1 cellular context compared by ENCODE assay signal in the genomic region with DNA sequence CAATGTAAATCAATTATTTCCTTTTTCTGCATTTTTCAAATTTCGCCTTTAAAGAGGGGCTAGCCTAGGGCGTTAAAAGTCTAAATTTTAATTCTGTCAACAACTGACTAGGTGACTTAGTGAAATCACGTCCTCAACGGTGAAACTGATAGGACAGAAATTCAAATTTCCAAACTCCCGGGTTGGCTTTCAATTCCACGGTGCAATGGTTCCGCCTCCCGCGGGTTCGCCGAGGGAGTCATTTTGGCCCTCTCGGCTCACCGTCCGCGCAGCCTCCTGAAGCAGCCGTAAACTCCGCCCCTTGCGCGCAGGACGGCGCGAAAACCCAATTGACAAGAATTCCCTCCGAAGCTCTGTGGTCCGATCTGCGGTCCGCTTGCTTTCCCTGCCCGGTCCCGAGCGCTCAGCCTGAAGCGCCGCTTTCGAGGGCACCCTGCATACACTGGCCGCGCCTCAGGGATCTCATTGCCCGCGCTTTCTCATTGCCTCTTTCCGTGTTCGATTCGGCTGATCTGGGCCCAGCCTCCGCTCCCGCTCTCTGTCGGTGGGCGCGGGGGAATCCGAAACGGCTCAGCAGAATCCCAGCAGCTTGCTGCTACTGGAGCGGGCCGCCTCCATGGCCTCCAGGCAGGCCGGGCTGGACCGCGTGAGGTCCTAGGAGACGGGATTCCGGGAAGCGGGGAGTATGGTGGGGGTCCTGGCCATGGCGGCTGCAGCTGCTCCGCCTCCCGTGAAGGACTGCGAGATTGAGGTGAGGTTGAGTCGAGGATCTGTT.
TF ChIP-seq lines count a peak whose summit lies in the region.

Gene ATAD5, plus strand, starts transcription at position 304 of the 775 bp plus-strand sequence. Its CDS starts 382 bp downstream, at position 686.

TF ChIP-seq in HepG2, 621 proteins besides CTCF, POLR2A, EP300 and RAD21 (continued from another document and continues in another):
- TF ChIP-seq, protein P1, sequence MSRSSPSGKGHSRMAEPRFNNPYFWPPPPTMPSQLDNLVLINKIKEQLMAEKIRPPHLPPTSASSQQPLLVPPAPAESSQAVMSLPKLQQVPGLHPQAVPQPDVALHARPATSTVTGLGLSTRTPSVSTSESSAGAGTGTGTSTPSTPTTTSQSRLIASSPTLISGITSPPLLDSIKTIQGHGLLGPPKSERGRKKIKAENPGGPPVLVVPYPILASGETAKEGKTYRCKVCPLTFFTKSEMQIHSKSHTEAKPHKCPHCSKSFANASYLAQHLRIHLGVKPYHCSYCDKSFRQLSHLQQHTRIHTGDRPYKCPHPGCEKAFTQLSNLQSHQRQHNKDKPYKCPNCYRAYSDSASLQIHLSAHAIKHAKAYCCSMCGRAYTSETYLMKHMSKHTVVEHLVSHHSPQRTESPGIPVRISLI (CRISPR knock-in tag; IDR thresholded peaks at IDR 0.05; ENCODE audit: borderline replicate concordance): peak; percentile 69; the same call in 1 of the 2 replicates
- TF ChIP-seq, protein P2, sequence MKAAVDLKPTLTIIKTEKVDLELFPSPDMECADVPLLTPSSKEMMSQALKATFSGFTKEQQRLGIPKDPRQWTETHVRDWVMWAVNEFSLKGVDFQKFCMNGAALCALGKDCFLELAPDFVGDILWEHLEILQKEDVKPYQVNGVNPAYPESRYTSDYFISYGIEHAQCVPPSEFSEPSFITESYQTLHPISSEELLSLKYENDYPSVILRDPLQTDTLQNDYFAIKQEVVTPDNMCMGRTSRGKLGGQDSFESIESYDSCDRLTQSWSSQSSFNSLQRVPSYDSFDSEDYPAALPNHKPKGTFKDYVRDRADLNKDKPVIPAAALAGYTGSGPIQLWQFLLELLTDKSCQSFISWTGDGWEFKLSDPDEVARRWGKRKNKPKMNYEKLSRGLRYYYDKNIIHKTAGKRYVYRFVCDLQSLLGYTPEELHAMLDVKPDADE (CRISPR knock-in tag; IDR thresholded peaks at IDR 0.05): no peak
- TF ChIP-seq, protein P3, sequence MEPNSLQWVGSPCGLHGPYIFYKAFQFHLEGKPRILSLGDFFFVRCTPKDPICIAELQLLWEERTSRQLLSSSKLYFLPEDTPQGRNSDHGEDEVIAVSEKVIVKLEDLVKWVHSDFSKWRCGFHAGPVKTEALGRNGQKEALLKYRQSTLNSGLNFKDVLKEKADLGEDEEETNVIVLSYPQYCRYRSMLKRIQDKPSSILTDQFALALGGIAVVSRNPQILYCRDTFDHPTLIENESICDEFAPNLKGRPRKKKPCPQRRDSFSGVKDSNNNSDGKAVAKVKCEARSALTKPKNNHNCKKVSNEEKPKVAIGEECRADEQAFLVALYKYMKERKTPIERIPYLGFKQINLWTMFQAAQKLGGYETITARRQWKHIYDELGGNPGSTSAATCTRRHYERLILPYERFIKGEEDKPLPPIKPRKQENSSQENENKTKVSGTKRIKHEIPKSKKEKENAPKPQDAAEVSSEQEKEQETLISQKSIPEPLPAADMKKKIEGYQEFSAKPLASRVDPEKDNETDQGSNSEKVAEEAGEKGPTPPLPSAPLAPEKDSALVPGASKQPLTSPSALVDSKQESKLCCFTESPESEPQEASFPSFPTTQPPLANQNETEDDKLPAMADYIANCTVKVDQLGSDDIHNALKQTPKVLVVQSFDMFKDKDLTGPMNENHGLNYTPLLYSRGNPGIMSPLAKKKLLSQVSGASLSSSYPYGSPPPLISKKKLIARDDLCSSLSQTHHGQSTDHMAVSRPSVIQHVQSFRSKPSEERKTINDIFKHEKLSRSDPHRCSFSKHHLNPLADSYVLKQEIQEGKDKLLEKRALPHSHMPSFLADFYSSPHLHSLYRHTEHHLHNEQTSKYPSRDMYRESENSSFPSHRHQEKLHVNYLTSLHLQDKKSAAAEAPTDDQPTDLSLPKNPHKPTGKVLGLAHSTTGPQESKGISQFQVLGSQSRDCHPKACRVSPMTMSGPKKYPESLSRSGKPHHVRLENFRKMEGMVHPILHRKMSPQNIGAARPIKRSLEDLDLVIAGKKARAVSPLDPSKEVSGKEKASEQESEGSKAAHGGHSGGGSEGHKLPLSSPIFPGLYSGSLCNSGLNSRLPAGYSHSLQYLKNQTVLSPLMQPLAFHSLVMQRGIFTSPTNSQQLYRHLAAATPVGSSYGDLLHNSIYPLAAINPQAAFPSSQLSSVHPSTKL (CRISPR knock-in tag; IDR thresholded peaks at IDR 0.05): peak; percentile 66; the same call in 1 of the 2 replicates
- no peak for TF ChIP-seq RARG (CRISPR knock-in tag; IDR thresholded peaks at IDR 0.05; ENCODE audit: low read depth)
- no peak; the same call in 1 of the 2 replicates for TF ChIP-seq HNF4A (CRISPR knock-in tag; IDR thresholded peaks at IDR 0.05)
- TF ChIP-seq ISX (CRISPR knock-in tag; conservative IDR thresholded peaks at IDR 0.05): peak; percentile 73; the same call in 1 of the 2 replicates
- peak; percentile 68; the same call in 1 of the 2 replicates for TF ChIP-seq ZMYM2 (CRISPR knock-in tag; IDR thresholded peaks at IDR 0.05)
- no peak for TF ChIP-seq GLI4 (CRISPR knock-in tag; IDR thresholded peaks at IDR 0.05; ENCODE audit: borderline replicate concordance)
- TF ChIP-seq SUZ12 (IDR thresholded peaks at IDR 0.05; ENCODE audit: low read depth, low read length): no peak
- TF ChIP-seq, protein P4, sequence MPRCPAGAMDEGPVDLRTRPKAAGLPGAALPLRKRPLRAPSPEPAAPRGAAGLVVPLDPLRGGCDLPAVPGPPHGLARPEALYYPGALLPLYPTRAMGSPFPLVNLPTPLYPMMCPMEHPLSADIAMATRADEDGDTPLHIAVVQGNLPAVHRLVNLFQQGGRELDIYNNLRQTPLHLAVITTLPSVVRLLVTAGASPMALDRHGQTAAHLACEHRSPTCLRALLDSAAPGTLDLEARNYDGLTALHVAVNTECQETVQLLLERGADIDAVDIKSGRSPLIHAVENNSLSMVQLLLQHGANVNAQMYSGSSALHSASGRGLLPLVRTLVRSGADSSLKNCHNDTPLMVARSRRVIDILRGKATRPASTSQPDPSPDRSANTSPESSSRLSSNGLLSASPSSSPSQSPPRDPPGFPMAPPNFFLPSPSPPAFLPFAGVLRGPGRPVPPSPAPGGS (CRISPR knock-in tag; IDR thresholded peaks at IDR 0.05): no peak
- TF ChIP-seq ZNF329 (CRISPR knock-in tag; IDR thresholded peaks at IDR 0.05; ENCODE audit: low read depth): no peak
- peak; percentile 88 for TF ChIP-seq HDAC2 (CRISPR knock-in tag; IDR thresholded peaks at IDR 0.05)
- TF ChIP-seq EED (CRISPR knock-in tag; IDR thresholded peaks at IDR 0.05): no peak
- TF ChIP-seq FOXP1 (IDR thresholded peaks at IDR 0.05): no peak
- no peak for TF ChIP-seq FOXP1 (CRISPR knock-in tag; IDR thresholded peaks at IDR 0.05)
- peak; percentile 95 for TF ChIP-seq ZNF605 (CRISPR knock-in tag; IDR thresholded peaks at IDR 0.05)
- TF ChIP-seq RORA (CRISPR knock-in tag; IDR thresholded peaks at IDR 0.05): no peak
- TF ChIP-seq EEA1 (CRISPR knock-in tag; IDR thresholded peaks at IDR 0.05; ENCODE audit: borderline replicate concordance): no peak
- TF ChIP-seq KLF12 (CRISPR knock-in tag; IDR thresholded peaks at IDR 0.05; ENCODE audit: borderline replicate concordance): peak; percentile 48; the same call in 1 of the 2 replicates
- TF ChIP-seq, protein P5, sequence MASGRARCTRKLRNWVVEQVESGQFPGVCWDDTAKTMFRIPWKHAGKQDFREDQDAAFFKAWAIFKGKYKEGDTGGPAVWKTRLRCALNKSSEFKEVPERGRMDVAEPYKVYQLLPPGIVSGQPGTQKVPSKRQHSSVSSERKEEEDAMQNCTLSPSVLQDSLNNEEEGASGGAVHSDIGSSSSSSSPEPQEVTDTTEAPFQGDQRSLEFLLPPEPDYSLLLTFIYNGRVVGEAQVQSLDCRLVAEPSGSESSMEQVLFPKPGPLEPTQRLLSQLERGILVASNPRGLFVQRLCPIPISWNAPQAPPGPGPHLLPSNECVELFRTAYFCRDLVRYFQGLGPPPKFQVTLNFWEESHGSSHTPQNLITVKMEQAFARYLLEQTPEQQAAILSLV (CRISPR knock-in tag; IDR thresholded peaks at IDR 0.05; ENCODE audit: borderline replicate concordance): peak; percentile 39; the same call in 1 of the 2 replicates
- no peak for TF ChIP-seq SNAPC5 (CRISPR knock-in tag; IDR thresholded peaks at IDR 0.05; ENCODE audit: borderline replicate concordance)
- no peak for TF ChIP-seq ZNF572 (CRISPR knock-in tag; IDR thresholded peaks at IDR 0.05)
- TF ChIP-seq SRF (IDR thresholded peaks at IDR 0.05; ENCODE audit: low read depth, low read length): peak; percentile 21; the same call in 1 of the 2 replicates
- TF ChIP-seq ZNF446 (CRISPR knock-in tag; IDR thresholded peaks at IDR 0.05): no peak
- no peak for TF ChIP-seq ZKSCAN8 (CRISPR knock-in tag; IDR thresholded peaks at IDR 0.05; ENCODE audit: borderline replicate concordance)
- TF ChIP-seq SPEN (CRISPR knock-in tag; IDR thresholded peaks at IDR 0.05; ENCODE audit: low read depth): peak; percentile 92; the same call in 1 of the 2 replicates
- peak; percentile 92 for TF ChIP-seq HOXA3 (CRISPR knock-in tag; IDR thresholded peaks at IDR 0.05)
- TF ChIP-seq TAF1 (CRISPR knock-in tag; IDR thresholded peaks at IDR 0.05): peak; percentile 84
- peak; percentile 81 for TF ChIP-seq ZNF501 (CRISPR knock-in tag; IDR thresholded peaks at IDR 0.05)
- TF ChIP-seq ZBTB2 (CRISPR knock-in tag; IDR thresholded peaks at IDR 0.05; ENCODE audit: low read depth): peak; percentile 64; the same call in 1 of the 2 replicates
- TF ChIP-seq MXD1 (CRISPR knock-in tag; IDR thresholded peaks at IDR 0.05): peak; percentile 55; the same call in 1 of the 2 replicates
- TF ChIP-seq, protein P6, sequence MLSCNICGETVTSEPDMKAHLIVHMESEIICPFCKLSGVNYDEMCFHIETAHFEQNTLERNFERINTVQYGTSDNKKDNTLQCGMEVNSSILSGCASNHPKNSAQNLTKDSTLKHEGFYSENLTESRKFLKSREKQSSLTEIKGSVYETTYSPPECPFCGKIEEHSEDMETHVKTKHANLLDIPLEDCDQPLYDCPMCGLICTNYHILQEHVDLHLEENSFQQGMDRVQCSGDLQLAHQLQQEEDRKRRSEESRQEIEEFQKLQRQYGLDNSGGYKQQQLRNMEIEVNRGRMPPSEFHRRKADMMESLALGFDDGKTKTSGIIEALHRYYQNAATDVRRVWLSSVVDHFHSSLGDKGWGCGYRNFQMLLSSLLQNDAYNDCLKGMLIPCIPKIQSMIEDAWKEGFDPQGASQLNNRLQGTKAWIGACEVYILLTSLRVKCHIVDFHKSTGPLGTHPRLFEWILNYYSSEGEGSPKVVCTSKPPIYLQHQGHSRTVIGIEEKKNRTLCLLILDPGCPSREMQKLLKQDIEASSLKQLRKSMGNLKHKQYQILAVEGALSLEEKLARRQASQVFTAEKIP (CRISPR knock-in tag; IDR thresholded peaks at IDR 0.05; ENCODE audit: borderline replicate concordance): no peak
- peak; percentile 59; the same call in 1 of the 2 replicates for TF ChIP-seq DZIP1 (CRISPR knock-in tag; IDR thresholded peaks at IDR 0.05)
- 0 out of 2 replicates have a peak, but pooled peaks have one; percentile 23 for TF ChIP-seq HNF1B (CRISPR knock-in tag; IDR thresholded peaks at IDR 0.05)
- no peak for TF ChIP-seq ZBTB3 (CRISPR knock-in tag; IDR thresholded peaks at IDR 0.05; ENCODE audit: borderline replicate concordance, low read depth)
- TF ChIP-seq PHF20 (CRISPR knock-in tag; IDR thresholded peaks at IDR 0.05): peak; percentile 94
- TF ChIP-seq ZNF180 (CRISPR knock-in tag; IDR thresholded peaks at IDR 0.05; ENCODE audit: borderline replicate concordance, low read depth): no peak
- TF ChIP-seq ATF7-NPFF (CRISPR knock-in tag; IDR thresholded peaks at IDR 0.05; ENCODE audit: low read depth): peak; percentile 82; the same call in 1 of the 2 replicates
